ENCODE assay signal across 8 cellular contexts in the genomic region with DNA sequence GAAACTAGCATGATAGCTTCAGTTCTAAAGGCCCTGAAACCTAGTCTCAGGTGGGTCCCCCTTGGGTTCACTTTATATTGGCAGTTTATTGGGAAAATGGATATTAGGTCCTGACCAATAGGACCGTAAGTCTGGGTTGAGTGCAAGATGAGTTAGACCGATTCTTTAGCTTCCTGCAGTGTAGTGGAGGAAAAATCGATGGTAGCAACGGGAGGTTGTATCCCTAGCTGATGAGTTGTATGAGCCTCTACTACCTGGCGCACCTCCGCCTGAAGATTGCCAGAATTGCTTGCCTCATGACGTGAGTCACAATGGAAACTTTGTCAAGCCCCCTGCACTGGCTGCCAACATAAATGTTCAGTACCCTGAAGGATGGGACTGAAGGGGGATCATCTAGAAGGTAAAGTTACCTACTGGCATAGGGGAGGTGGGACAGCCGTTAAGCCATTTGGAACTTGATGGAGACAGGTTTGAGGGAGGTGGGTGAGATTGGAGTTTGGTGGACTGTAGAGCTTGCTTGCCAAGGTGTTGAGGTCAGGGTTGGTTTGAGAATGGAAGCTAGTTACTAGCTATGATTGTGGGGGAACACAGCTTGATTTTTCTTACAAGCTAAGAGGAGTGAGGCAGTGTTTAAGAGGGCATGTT. TPM values are rescaled to one million over a fixed set of nuclear protein-coding genes. Genes with fewer than 3 reads are reported as not detected.
A peak's percentile ranks its signal among the peaks of the same experiment; 100 is the strongest.
DNase-seq lines count a peak whose midpoint lies in the region; ATAC-seq and TF ChIP-seq lines count a peak whose summit lies in the region.

No MANE protein-coding gene starts in this region.

- peak overlapping the region; percentile 81 for H3K9ac ChIP-seq in OCI-LY1 (ENCODE audit: low read length)
- H3K9ac ChIP-seq in mesenchymal stem cell (ENCODE audit: low read length): peak overlapping the region; percentile 94

- peaks cover 40 to 74% (median 54%) of the 10 kb centered on the region in 4 donors for H3K4me1 Mint-ChIP-seq in CD4-positive, alpha-beta memory T cell

- no peak for TF ChIP-seq CTCF in OCI-LY1 (IDR thresholded peaks at IDR 0.05; ENCODE audit: low read length)
- TF ChIP-seq CTCF in astrocyte of the cerebellum (IDR thresholded peaks at IDR 0.05; ENCODE audit: low read depth, low read length, missing control alignments): no peak

- peaks cover 25% of the 10 kb centered on the region for H3K79me2 ChIP-seq in OCI-LY1 (ENCODE audit: insufficient read depth, low read length)

- peak in 2 of 5 donors; percentile 6 to 49 for DNase-seq in CD4-positive, alpha-beta memory T cell
- DNase-seq in astrocyte of the cerebellum (ENCODE audit: low read depth) (no peak), mesenchymal stem cell (no peak), NCI-H748 (lab: John Stamatoyannopoulos, UW; ENCODE audit: unreplicated experiment) (no peak), SHP77 (lab: John Stamatoyannopoulos, UW) (no peak)

- POLR2A ChIA-PET in CD4-positive, alpha-beta memory T cell (lab: Charles Lee; ENCODE audit: partially characterized antibody): interaction anchor here (0.9 to 10.8 kb wide), 12 partner anchors 9 to 368 kb away, joined by 3 to 234 read pairs (median 10); partner anchors contain the start of genes MED18, RNU11, TAF12 and TRNAU1AP

- peak overlapping the region; percentile 17 to 96 for H3K4me3 ChIP-seq in CD4-positive, alpha-beta memory T cell (ENCODE audit: low read length in 2 of 2)
- H3K4me3 ChIP-seq in OCI-LY1 (ENCODE audit: low read depth, low read length, poor library complexity, severe bottlenecking) (peak overlapping the region; percentile 89), astrocyte of the cerebellum (ENCODE audit: low read depth, low read length) (peak overlapping the region; percentile 84), mesenchymal stem cell (ENCODE audit: insufficient read depth in 1 of 2, low read depth in 1 of 2, low read length in 2 of 2) (peak overlapping the region in 1 of 2 experiments; percentile 95)

- no peaks in the 10 kb centered on the region for H4K20me1 ChIP-seq in OCI-LY1 (ENCODE audit: insufficient read depth, low read length)

- CTCF ChIA-PET in CD4-positive, alpha-beta memory T cell (lab: Charles Lee; ENCODE audit: partially characterized antibody): interaction anchor here (0.8 to 2.8 kb wide), 4 partner anchors 70 to 367 kb away, joined by 3 to 9 read pairs (median 4); no protein-coding TSS in a partner anchor

- no peak overlapping the region for H4K91ac ChIP-seq in mesenchymal stem cell (ENCODE audit: low read length)

- intact Hi-C loops in CD4-positive, alpha-beta memory T cell (cut with micrococcal nuclease): loop anchor here (5.0 kb wide), 1 partner anchor 377 kb away; no protein-coding TSS in a partner anchor

- peak overlapping the region; percentile 85 to 99 (median 91) for H3K27ac Mint-ChIP-seq in CD4-positive, alpha-beta memory T cell

- peaks cover 67% of the 10 kb centered on the region for H3K4me1 ChIP-seq in CD4-positive, alpha-beta memory T cell (ENCODE audit: insufficient read depth, low read length)
- H3K4me1 ChIP-seq in OCI-LY1 (ENCODE audit: insufficient read depth, low read length, severe bottlenecking) (peaks cover 44% of the 10 kb centered on the region), mesenchymal stem cell (ENCODE audit: control insufficient read depth, insufficient read depth, low read depth, low read length) (peaks cover 12% of the 10 kb centered on the region)

- H3K27me3 Mint-ChIP-seq in CD4-positive, alpha-beta memory T cell: no peaks in the 10 kb centered on the region

- 83% methylated on average over 8 of the region's 8 CpGs for WGBS in mesenchymal stem cell

- H2AFZ ChIP-seq in OCI-LY1 (ENCODE audit: low read length) (no peak overlapping the region), mesenchymal stem cell (ENCODE audit: low read depth, low read length) (no peak overlapping the region)

- no peak overlapping the region for H2BK12ac ChIP-seq in mesenchymal stem cell (ENCODE audit: low read length in 2 of 2)

- H3K36me3 Mint-ChIP-seq in CD4-positive, alpha-beta memory T cell: peaks cover 45 to 75% of the 10 kb centered on the region in 2 donors

- H3K4me2 ChIP-seq in OCI-LY1 (ENCODE audit: low read length) (peak overlapping the region; percentile 96), mesenchymal stem cell (ENCODE audit: low read length, poor library complexity, severe bottlenecking) (peak overlapping the region; percentile 17)

- H3K14ac ChIP-seq in mesenchymal stem cell (ENCODE audit: low read length in 2 of 2): peak overlapping the region in 1 of 2 experiments; percentile 57

- peak overlapping the region; percentile 94 to 100 (median 98) for H3K4me3 Mint-ChIP-seq in CD4-positive, alpha-beta memory T cell

- in situ Hi-C loops in astrocyte of the cerebellum (cut with HindIII; ENCODE audit: low sequenced_read_pairs): no loop called here

- H3K36me3 ChIP-seq in CD4-positive, alpha-beta memory T cell (ENCODE audit: insufficient read depth, low read length): peaks cover 44% of the 10 kb centered on the region
- peaks cover 82% of the 10 kb centered on the region for H3K36me3 ChIP-seq in OCI-LY1 (ENCODE audit: insufficient read depth, low read length)
- peaks cover 42 to 62% of the 10 kb centered on the region in 2 experiments for H3K36me3 ChIP-seq in mesenchymal stem cell (ENCODE audit: control insufficient read depth in 1 of 2, insufficient read depth in 2 of 2, low read depth in 1 of 2, low read length in 2 of 2)

- peak overlapping the region; percentile 25 to 77 for H3K18ac ChIP-seq in mesenchymal stem cell (ENCODE audit: low read depth in 1 of 2, low read length in 2 of 2)

- H3K27ac ChIP-seq in CD4-positive, alpha-beta memory T cell (ENCODE audit: low read depth, low read length): peak overlapping the region; percentile 66
- H3K27ac ChIP-seq in OCI-LY1 (ENCODE audit: low read depth, low read length, poor library complexity, severe bottlenecking): peak overlapping the region; percentile 88
- H3K27ac ChIP-seq in mesenchymal stem cell (ENCODE audit: low read length, poor library complexity, severe bottlenecking): peak overlapping the region; percentile 87

- peaks cover 45% of the 10 kb centered on the region for H3F3A ChIP-seq in OCI-LY1 (ENCODE audit: insufficient read depth, low read length)

- H3K9me3 Mint-ChIP-seq in CD4-positive, alpha-beta memory T cell: peaks cover 0 to 4% (median 0%) of the 10 kb centered on the region in 8 donors

- ATAC-seq in HG03045 (IDR thresholded peaks at IDR 0.05; ENCODE audit: unreplicated experiment) (no peak), GM19463 (IDR thresholded peaks at IDR 0.05; ENCODE audit: unreplicated experiment) (no peak)

- H2BK15ac ChIP-seq in mesenchymal stem cell (ENCODE audit: low read depth, poor library complexity, severe bottlenecking): no peak overlapping the region

- no peaks in the 10 kb centered on the region for H3K9me2 ChIP-seq in OCI-LY1 (ENCODE audit: low read depth, low read length)

- no peak overlapping the region for H2BK5ac ChIP-seq in mesenchymal stem cell (ENCODE audit: low read depth, low read length, poor library complexity, severe bottlenecking)

- H4K8ac ChIP-seq in mesenchymal stem cell (ENCODE audit: low read length): peak overlapping the region; percentile 52

- no peak overlapping the region for H2BK120ac ChIP-seq in mesenchymal stem cell (ENCODE audit: low read depth, low read length)

- no peaks in the 10 kb centered on the region for H3K27me3 ChIP-seq in CD4-positive, alpha-beta memory T cell (ENCODE audit: insufficient read depth, low read length)
- H3K27me3 ChIP-seq in OCI-LY1 (ENCODE audit: insufficient read depth, low read length) (no peaks in the 10 kb centered on the region), mesenchymal stem cell (ENCODE audit: control insufficient read depth in 1 of 2, insufficient read depth in 1 of 2, low read length in 2 of 2) (no peaks in the 10 kb centered on the region)

- H3K23ac ChIP-seq in mesenchymal stem cell (ENCODE audit: low read length in 2 of 2): no peak overlapping the region

- no peaks in the 10 kb centered on the region for H3K9me3 ChIP-seq in CD4-positive, alpha-beta memory T cell (ENCODE audit: control insufficient read depth in 1 of 2, low read length in 2 of 2)
- H3K9me3 ChIP-seq in OCI-LY1 (ENCODE audit: low read length): no peaks in the 10 kb centered on the region
- no peaks in the 10 kb centered on the region for H3K9me3 ChIP-seq in mesenchymal stem cell (ENCODE audit: control insufficient read depth, low read length)

- H3K79me1 ChIP-seq in mesenchymal stem cell (replicated peaks; ENCODE audit: low read length, poor library complexity, severe bottlenecking): peaks cover 3% of the 10 kb centered on the region

- H2AK5ac ChIP-seq in mesenchymal stem cell (ENCODE audit: low read length, severe bottlenecking): peak overlapping the region; percentile 94

- H3K4ac ChIP-seq in mesenchymal stem cell (ENCODE audit: low read depth in 1 of 2, low read length in 2 of 2): no peak overlapping the region

RNA-seq across cellular contexts. Expression of gene RCC1, which starts 4.0 kb away (rescaled TPM):
- total RNA-seq in CD4-positive, alpha-beta memory T cell: 10 to 100 TPM; 16.7 to 18.4 TPM
- polyA plus RNA-seq in CD4-positive, alpha-beta memory T cell: 10 to 100 TPM in 1 of 2 donors, 1 to 10 TPM in 1; 7.8 to 11.7 TPM
- polyA plus RNA-seq in mesenchymal stem cell (2013, experiment 1 of 2): 13.0 TPM
- 13.9 TPM for polyA plus RNA-seq in mesenchymal stem cell (2013, experiment 2 of 2)

RNA-seq across cellular contexts. Expression of gene TRNAU1AP, which starts 43.1 kb away (rescaled TPM):
- total RNA-seq in CD4-positive, alpha-beta memory T cell: 10 to 100 TPM; 46.3 to 46.7 TPM
- polyA plus RNA-seq in CD4-positive, alpha-beta memory T cell: 10 to 100 TPM; 25.8 to 30.7 TPM
- 18.3 TPM for polyA plus RNA-seq in mesenchymal stem cell (2013, experiment 1 of 2)
- 16.2 TPM for polyA plus RNA-seq in mesenchymal stem cell (2013, experiment 2 of 2)
